Comparison of ENCODE assay signal across 21 cellular contexts in genomic region chr13:72657379-72657778, GRCh38.
"Had no signal": no experiment of that assay in that cellular context is flagged by ENCODE, and none has a peak within 500 bp of the region (broad histone marks: within the 10 kb centered on the region; RNA-seq: fewer than 3 reads in every experiment).

No MANE protein-coding gene starts in this region.

- FAIRE-seq: bronchial epithelial cell had no signal

- H3K4me3 ChIP-seq: coronary artery, Peyer's patch had no signal

- H3K27me3 ChIP-seq: Peyer's patch had no signal

- H3K9me3 ChIP-seq: Peyer's patch had no signal

- ATAC-seq: activated CD8-positive, alpha-beta T cell treated with anti-CD3 and anti-CD28 coated beads, Interleukin-2, amount 10 ng/mL, durations not matched to agents 7 days and 5 days; WTC11 had no signal

- H3K4me1 ChIP-seq: Peyer's patch had no signal

- DNase-seq: activated CD4-positive, alpha-beta T cell treated with anti-CD3 and anti-CD28 coated beads for 48 hours; activated CD4-positive, alpha-beta T cell treated with anti-CD3 and anti-CD28 coated beads, Interleukin-2, amount 50 U/mL, for 4 hours; activated CD4-positive, CD25-positive, alpha-beta regulatory T cell treated with anti-CD3 and anti-CD28 coated beads, Interleukin-2, amount 50 U/mL, for 72 hours; activated CD8-positive, alpha-beta memory T cell treated with anti-CD3 and anti-CD28 coated beads, Interleukin-2, amount 50 U/mL, for 48 hours; activated CD8-positive, alpha-beta T cell treated with anti-CD3 and anti-CD28 coated beads, Interleukin-2, amount 10 ng/mL, durations not matched to agents 7 days and 5 days; activated effector memory CD4-positive, alpha-beta T cell treated with Interleukin-2 at 50 U/mL for 16 hours; activated naive CD4-positive, alpha-beta T cell; activated T-cell treated with anti-CD3 and anti-CD28 coated beads, Interleukin-2, amount 50 U/mL, for 1 hour; aorta; central memory CD4-positive, alpha-beta T cell; NCI-H146; NCI-H187 treated with DMSO at 0.1 percent for 48 hours; NCI-H2171; NCI-H2227 treated with DMSO at 0.1 percent for 48 hours; NCI-H446 treated with DMSO at 0.1 percent for 48 hours; NCI-H524 treated with DMSO at 0.1 percent for 48 hours; Peyer's patch; SHP77 had no signal

- H3K36me3 ChIP-seq: Peyer's patch had no signal

- H3K27ac ChIP-seq: coronary artery, Peyer's patch had no signal
